Comparison of ENCODE assay signal across 12 cellular contexts in genomic region chr17:82753516-82753915, GRCh38. TPM values are rescaled to one million over a fixed set of nuclear protein-coding genes. Genes with fewer than 3 reads are reported as not detected.
DNase-seq lines count a peak whose midpoint lies in the region; ATAC-seq and TF ChIP-seq lines count a peak whose summit lies in the region.
"Had no signal": no experiment of that assay in that cellular context is flagged by ENCODE, and none has a peak within 500 bp of the region (broad histone marks: within the 10 kb centered on the region; RNA-seq: fewer than 3 reads in every experiment).

No MANE protein-coding gene starts in this region.

- no peak overlapping the region for H3K27ac Mint-ChIP-seq in WTC11

- TF ChIP-seq CTCF in WTC11 (IDR thresholded peaks at IDR 0.05), result no peak
- no peak for TF ChIP-seq CTCF in esophagus squamous epithelium (IDR thresholded peaks at IDR 0.05)

- no peaks in the 10 kb centered on the region for H3K4me1 ChIP-seq in ACC112 (ENCODE audit: control insufficient read depth, insufficient read depth, low read length, unreplicated experiment)
- H3K4me1 ChIP-seq in ES-I3 (ENCODE audit: insufficient read depth, low read length), result peaks cover 13% of the 10 kb centered on the region
- H3K4me1 ChIP-seq in iPS-20b (ENCODE audit: insufficient read depth, low read length), result peaks cover 11% of the 10 kb centered on the region
- H3K4me1 ChIP-seq in esophagus squamous epithelium, result peaks cover 15 to 45% (median 20%) of the 10 kb centered on the region in 3 donors

- H3K36me3 Mint-ChIP-seq in WTC11, result peaks cover 25% of the 10 kb centered on the region

- POLR2A ChIA-PET in WTC11 (lab: Charles Lee), result no interaction called here

- H3K4me1 Mint-ChIP-seq in WTC11, result peaks cover 47% of the 10 kb centered on the region

- no peaks in the 10 kb centered on the region for H3K36me3 ChIP-seq in ACC112 (ENCODE audit: insufficient read depth, low read length)
- peaks cover 5% of the 10 kb centered on the region; the same call in 1 of the 2 replicates for H3K36me3 ChIP-seq in ES-I3 (ENCODE audit: insufficient read depth, low read length)
- peaks cover 15% of the 10 kb centered on the region; the same call in 1 of the 2 replicates for H3K36me3 ChIP-seq in iPS-20b (ENCODE audit: insufficient read depth, low read depth, low read length)
- peaks cover 0 to 20% (median 0%) of the 10 kb centered on the region in 3 donors for H3K36me3 ChIP-seq in esophagus squamous epithelium
- H3K36me3 ChIP-seq: right lobe of liver had no signal

- peak overlapping the region; percentile 72; the same call in 1 of the 2 replicates for H3K9ac ChIP-seq in ES-I3 (ENCODE audit: low read depth, low read length)
- no peak overlapping the region for H3K9ac ChIP-seq in iPS-20b (ENCODE audit: low read depth, low read length)

- H3K4me3 ChIP-seq in ACC112 (ENCODE audit: low read depth, low read length) (peak overlapping the region; percentile 88; the same call in 1 of the 2 replicates), iPS-20b (ENCODE audit: low read length) (peak overlapping the region; percentile 89), esophagus squamous epithelium (no peak overlapping the region)

- ATAC-seq in WTC11, result no peak
- ATAC-seq: right lobe of liver had no signal

- CTCF ChIA-PET in WTC11 (lab: Charles Lee), result interaction anchor here (0.7 to 1.1 kb wide), 3 partner anchors 28 to 387 kb away, joined by 3 to 4 read pairs (median 4); no protein-coding TSS in a partner anchor

- H3K27me3 Mint-ChIP-seq in WTC11 (ENCODE audit: low read depth), result peaks cover 13% of the 10 kb centered on the region

- 90 to 95% methylated on average over 7 to 13 of the region's 15 CpGs for WGBS in esophagus squamous epithelium, 2 donors

- no peak for TF ChIP-seq POLR2A in esophagus squamous epithelium (IDR thresholded peaks at IDR 0.05)

- H2AFZ ChIP-seq in ACC112 (ENCODE audit: low read length, unreplicated experiment), result no peak overlapping the region

- H3K27me3 ChIP-seq in ACC112 (ENCODE audit: insufficient read depth, low read length) (no peaks in the 10 kb centered on the region), iPS-20b (ENCODE audit: insufficient read depth, low read length) (peaks cover 7% of the 10 kb centered on the region), esophagus squamous epithelium (no peaks in the 10 kb centered on the region)
- H3K27me3 ChIP-seq: right lobe of liver, SJCRH30 had no signal

- H3K27ac ChIP-seq in ACC112 (ENCODE audit: low read depth, low read length) (no peak overlapping the region), iPS-20b (ENCODE audit: low read length) (no peak overlapping the region), esophagus squamous epithelium (no peak overlapping the region)
- H3K27ac ChIP-seq: right lobe of liver had no signal

- intact Hi-C loops in esophagus squamous epithelium (cut with DNase I), result loop anchor here (5.0 to 10.0 kb wide), 3 partner anchors 49 to 159 kb away; partner anchors contain the start of gene WDR45B

- H3K9me3 Mint-ChIP-seq in WTC11, result peaks cover 3% of the 10 kb centered on the region

- H3K9me3 ChIP-seq in ES-I3 (ENCODE audit: control insufficient read depth, insufficient read depth, low read length) (0 out of 2 replicates have a peak, but pooled peaks cover 3% of the 10 kb centered on the region), iPS-20b (ENCODE audit: insufficient read depth, low read depth, low read length) (no peaks in the 10 kb centered on the region), esophagus squamous epithelium (no peaks in the 10 kb centered on the region)
- H3K9me3 ChIP-seq: right lobe of liver, SJCRH30 had no signal

- peaks cover 35% of the 10 kb centered on the region for H3K79me2 ChIP-seq in ACC112 (ENCODE audit: control insufficient read depth, insufficient read depth, low read length, unreplicated experiment)

- peak overlapping the region; percentile 89 for H3K4me3 Mint-ChIP-seq in WTC11

- DNase-seq in WTC11 (ENCODE audit: low spot score), result no peak
- no peak for DNase-seq in RKO (ENCODE audit: low spot score)
- no peak for DNase-seq in SHP77 (lab: John Stamatoyannopoulos, UW)
- DNase-seq in NOMO-1 (lab: John Stamatoyannopoulos, UW; ENCODE audit: unreplicated experiment in 2 of 2), result no peak
- DNase-seq in esophagus squamous epithelium (lab: John Stamatoyannopoulos, UW), result no peak
- DNase-seq: cerebellar nuclear complex, NCI-H226, SJCRH30 had no signal

TF ChIP-seq in WTC11, 78 proteins besides CTCF, POLR2A, EP300 and RAD21 (continues in another document):
- TF ChIP-seq ATF3 (CRISPR knock-in tag; conservative IDR thresholded peaks at IDR 0.05), result no peak
- no peak for TF ChIP-seq USF2 (CRISPR knock-in tag; IDR thresholded peaks at IDR 0.05)
- TF ChIP-seq TEAD1 (CRISPR knock-in tag; IDR thresholded peaks at IDR 0.05), result no peak
- no peak for TF ChIP-seq MYBL2 (CRISPR knock-in tag; IDR thresholded peaks at IDR 0.05)
- no peak for TF ChIP-seq IRF2 (CRISPR knock-in tag; IDR thresholded peaks at IDR 0.05; ENCODE audit: borderline replicate concordance, low read depth)
- TF ChIP-seq ZNF281 (CRISPR knock-in tag; IDR thresholded peaks at IDR 0.05), result no peak
- no peak for TF ChIP-seq E2F1 (CRISPR knock-in tag; IDR thresholded peaks at IDR 0.05)
- TF ChIP-seq ZNF219 (CRISPR knock-in tag; IDR thresholded peaks at IDR 0.05; ENCODE audit: borderline replicate concordance), result no peak
- TF ChIP-seq ZNF423 (CRISPR knock-in tag; IDR thresholded peaks at IDR 0.05), result no peak
- no peak for TF ChIP-seq IRF1 (CRISPR knock-in tag; IDR thresholded peaks at IDR 0.05)
- no peak for TF ChIP-seq SMAD4 (CRISPR knock-in tag; IDR thresholded peaks at IDR 0.05)
- TF ChIP-seq ZNF263 (CRISPR knock-in tag; IDR thresholded peaks at IDR 0.05; ENCODE audit: low read depth), result no peak
- TF ChIP-seq JAZF1 (CRISPR knock-in tag; IDR thresholded peaks at IDR 0.05), result no peak
- TF ChIP-seq RELA (CRISPR knock-in tag; IDR thresholded peaks at IDR 0.05; ENCODE audit: borderline replicate concordance), result no peak
- TF ChIP-seq GRHL2 (CRISPR knock-in tag; IDR thresholded peaks at IDR 0.05; ENCODE audit: insufficient replicate concordance, severe bottlenecking), result no peak

RNA-seq across cellular contexts. Expression of gene TBCD, which starts 1.7 kb away (rescaled TPM):
- total RNA-seq in WTC11 (2021) (170 to 176 TPM (median 173 TPM) in 3 replicates), esophagus squamous epithelium (10 to 100 TPM; 38.8 to 58.3 (median 55.0) TPM)

RNA-seq across cellular contexts. Expression of gene FN3K, which starts 18.1 kb away (rescaled TPM):
- 19.3 to 23.6 TPM (median 21.2 TPM) in 3 replicates for total RNA-seq in WTC11 (2021)
- total RNA-seq in esophagus squamous epithelium, result 10 to 100 TPM in 1 of 4 donors, 1 to 10 TPM in 1, under 1 TPM in 1, not detected in 1; 0.44 to 10.2 (median 2.3) TPM

RNA-seq across cellular contexts. Expression of gene FN3KRP, which starts 37.0 kb away (rescaled TPM):
- 19.7 to 24.4 TPM (median 23.2 TPM) in 3 replicates for total RNA-seq in WTC11 (2021)
- 10 to 100 TPM in 2 of 4 donors, 1 to 10 TPM in 2; 9.1 to 13.5 (median 10.2) TPM for total RNA-seq in esophagus squamous epithelium

RNA-seq across cellular contexts. Expression of gene RAB40B, which starts 55.0 kb away (rescaled TPM):
- total RNA-seq in WTC11 (2021) (2.7 to 4.4 TPM (median 3.1 TPM) in 3 replicates), esophagus squamous epithelium (10 to 100 TPM in 2 of 4 donors, 1 to 10 TPM in 2; 3.4 to 20.8 (median 9.8) TPM)

Comparison
In these comparisons a context has a peak if more than half of its experiments do, and no peak if none do; other contexts are left out.
1. H3K4me3 ChIP-seq: peak in ACC112 (single experiment) and iPS-20b (single experiment); none in esophagus squamous epithelium (0 of 4).